8 cellular contexts compared by ENCODE assay signal in the genomic region with DNA sequence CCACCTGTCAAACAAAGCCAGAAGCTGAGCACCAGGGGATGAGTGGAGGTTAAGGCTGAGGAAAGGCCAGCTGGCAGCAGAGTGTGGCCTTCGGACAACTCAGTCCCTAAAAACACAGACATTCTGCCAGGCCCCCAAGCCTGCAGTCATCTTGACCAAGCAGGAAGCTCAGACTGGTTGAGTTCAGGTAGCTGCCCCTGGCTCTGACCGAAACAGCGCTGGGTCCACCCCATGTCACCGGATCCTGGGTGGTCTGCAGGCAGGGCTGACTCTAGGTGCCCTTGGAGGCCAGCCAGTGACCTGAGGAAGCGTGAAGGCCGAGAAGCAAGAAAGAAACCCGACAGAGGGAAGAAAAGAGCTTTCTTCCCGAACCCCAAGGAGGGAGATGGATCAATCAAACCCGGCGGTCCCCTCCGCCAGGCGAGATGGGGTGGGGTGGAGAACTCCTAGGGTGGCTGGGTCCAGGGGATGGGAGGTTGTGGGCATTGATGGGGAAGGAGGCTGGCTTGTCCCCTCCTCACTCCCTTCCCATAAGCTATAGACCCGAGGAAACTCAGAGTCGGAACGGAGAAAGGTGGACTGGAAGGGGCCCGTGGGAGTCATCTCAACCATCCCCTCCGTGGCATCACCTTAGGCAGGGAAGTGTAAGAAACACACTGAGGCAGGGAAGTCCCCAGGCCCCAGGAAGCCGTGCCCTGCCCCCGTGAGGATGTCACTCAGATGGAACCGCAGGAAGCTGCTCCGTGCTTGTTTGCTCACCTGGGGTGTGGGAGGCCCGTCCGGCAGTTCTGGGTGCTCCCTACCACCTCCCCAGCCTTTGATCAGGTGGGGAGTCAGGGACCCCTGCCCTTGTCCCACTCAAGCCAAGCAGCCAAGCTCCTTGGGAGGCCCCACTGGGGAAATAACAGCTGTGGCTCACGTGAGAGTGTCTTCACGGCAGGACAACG. TPM values are rescaled to one million over a fixed set of nuclear protein-coding genes. Genes with fewer than 3 reads are reported as not detected.
A peak's percentile ranks its signal among the peaks of the same experiment; 100 is the strongest.
DNase-seq lines count a peak whose midpoint lies in the region; ATAC-seq and TF ChIP-seq lines count a peak whose summit lies in the region.

No MANE protein-coding gene starts in this region.

- peaks cover 26% of the 10 kb centered on the region for H4K20me1 ChIP-seq in PC-9 (ENCODE audit: insufficient read depth)

- ATAC-seq in GM18502 (IDR thresholded peaks at IDR 0.05; ENCODE audit: poor library complexity, unreplicated experiment) (peak; percentile 70), HG03354 (IDR thresholded peaks at IDR 0.05; ENCODE audit: poor library complexity, severe bottlenecking, unreplicated experiment) (peak; percentile 67), HG03521 (IDR thresholded peaks at IDR 0.05; ENCODE audit: unreplicated experiment) (no peak)
- peak; percentile 82 to 83 for ATAC-seq in activated T-cell treated with anti-CD3 and anti-CD28 coated beads, Interleukin-2, amount 50 U/mL, for 4 hours

- H3K79me2 ChIP-seq in PC-9 (ENCODE audit: low read depth) = no peaks in the 10 kb centered on the region

- H2AFZ ChIP-seq in PC-9 = no peak overlapping the region

- CTCF ChIA-PET in PC-9 (lab: Charles Lee) = no interaction called here

- peaks cover 69% of the 10 kb centered on the region for H3K4me1 Mint-ChIP-seq in activated T-cell treated with anti-CD3 and anti-CD28 coated beads, Interleukin-2, amount 50 U/mL, for 4 hours (ENCODE audit: low read depth)
- H3K4me1 Mint-ChIP-seq in nephron = peaks cover 27% of the 10 kb centered on the region

- no peaks in the 10 kb centered on the region for H3K27me3 ChIP-seq in PC-9 (ENCODE audit: insufficient read depth, low read depth)

- no peaks in the 10 kb centered on the region for H3K9me3 Mint-ChIP-seq in activated T-cell treated with anti-CD3 and anti-CD28 coated beads, Interleukin-2, amount 50 U/mL, for 4 hours
- H3K9me3 Mint-ChIP-seq in nephron = no peaks in the 10 kb centered on the region

- intact Hi-C loops in PC-9 (cut with micrococcal nuclease; ENCODE audit: unreplicated experiment) = no loop called here

- peak overlapping the region; percentile 72 for H3K4me3 Mint-ChIP-seq in activated T-cell treated with anti-CD3 and anti-CD28 coated beads, Interleukin-2, amount 50 U/mL, for 4 hours
- H3K4me3 Mint-ChIP-seq in nephron = no peak overlapping the region

- BruUV-seq in PC-9 (replicated peaks; lab: Mats Ljungman, UMichigan) = no TSS peak

- peaks cover 19% of the 10 kb centered on the region for H3K36me3 Mint-ChIP-seq in activated T-cell treated with anti-CD3 and anti-CD28 coated beads, Interleukin-2, amount 50 U/mL, for 4 hours (ENCODE audit: insufficient read depth)
- H3K36me3 Mint-ChIP-seq in nephron (ENCODE audit: low read depth) = peaks cover 11% of the 10 kb centered on the region

- no peaks in the 10 kb centered on the region for H3K4me1 ChIP-seq in PC-9 (replicated peaks; ENCODE audit: insufficient read depth)

- H3K27me3 Mint-ChIP-seq in activated T-cell treated with anti-CD3 and anti-CD28 coated beads, Interleukin-2, amount 50 U/mL, for 4 hours (ENCODE audit: low read depth) = no peaks in the 10 kb centered on the region
- H3K27me3 Mint-ChIP-seq in nephron (ENCODE audit: low read depth) = peaks cover 4% of the 10 kb centered on the region

- H3F3A ChIP-seq in PC-9 (ENCODE audit: insufficient read depth, low read depth) = peaks cover 42% of the 10 kb centered on the region; the same call in 1 of the 2 replicates

- POLR2A ChIA-PET in PC-9 (lab: Charles Lee; ENCODE audit: unreplicated experiment) = interaction anchor here (0.6 kb wide), 1 partner anchor 50 kb away, joined by 3 read pairs; no protein-coding TSS in a partner anchor

- DNase-seq in activated T-cell treated with anti-CD3 and anti-CD28 coated beads, Interleukin-2, amount 50 U/mL, for 4 hours = peak; percentile 66
- no peak for DNase-seq in NK-92 treated with Interleukin-12 subunit alpha and Interleukin-12 subunit beta, amount 100 ng/mL, for 24 hours (lab: John Stamatoyannopoulos, UW)
- no peak for DNase-seq in dermis blood vessel endothelial cell
- no peak for DNase-seq in PC-9

- H3K27ac Mint-ChIP-seq in nephron = peak overlapping the region; percentile 33 to 78 (median 61)

- H3K36me3 ChIP-seq in PC-9 (ENCODE audit: low read depth) = peaks cover 14% of the 10 kb centered on the region

- H3K27ac ChIP-seq in PC-9 = no peak overlapping the region

- no peak overlapping the region for H3K4me3 ChIP-seq in PC-9

- TF ChIP-seq CTCF in nephron (IDR thresholded peaks at IDR 0.05; ENCODE audit: unreplicated experiment in 3 of 3) = no peak
- TF ChIP-seq CTCF in PC-9 (conservative IDR thresholded peaks at IDR 0.05) = no peak

- H3K9me2 ChIP-seq in PC-9 (ENCODE audit: insufficient read depth) = no peaks in the 10 kb centered on the region

- H3K9me3 ChIP-seq in PC-9 (ENCODE audit: insufficient read depth, low read depth) = no peaks in the 10 kb centered on the region

- H3K4me2 ChIP-seq in PC-9 = no peak overlapping the region

RNA-seq across cellular contexts. Expression of a gene that starts 11.7 kb away (rescaled TPM):
- total RNA-seq in activated T-cell treated with anti-CD3 and anti-CD28 coated beads, Interleukin-2, amount 50 U/mL, for 4 hours = 10 to 100 TPM; 17.6 to 30.8 (median 23.7) TPM
- total RNA-seq in dermis blood vessel endothelial cell = not detected in 2 replicates
- total RNA-seq in PC-9 (2021) = not detected in 2 replicates

RNA-seq across cellular contexts. Expression of a gene that starts 30.4 kb away (rescaled TPM):
- total RNA-seq in activated T-cell treated with anti-CD3 and anti-CD28 coated beads, Interleukin-2, amount 50 U/mL, for 4 hours = 10 to 100 TPM; 26.1 to 31.2 (median 26.9) TPM
- total RNA-seq in dermis blood vessel endothelial cell (7.1 and 18.8 TPM in 2 replicates), PC-9 (2021) (75.9 and 108 TPM in 2 replicates)

Comparison
In these comparisons a context has a peak if more than half of its experiments do, and no peak if none do; other contexts are left out.
1. RNA of a gene that starts 11.7 kb away (total RNA-seq): 17.6 to 30.8 TPM in activated T-cell treated with anti-CD3 and anti-CD28 coated beads, Interleukin-2, amount 50 U/mL, for 4 hours; not detected in PC-9 and not detected in dermis blood vessel endothelial cell; every median in the first group is over 10 times any median in the second.